16 cellular contexts compared by ENCODE assay signal in genomic region chr5:102154291-102154690, GRCh38.
DNase-seq lines count a peak whose midpoint lies in the region; ATAC-seq and TF ChIP-seq lines count a peak whose summit lies in the region.
"Had no signal": no experiment of that assay in that cellular context is flagged by ENCODE, and none has a peak within 500 bp of the region (broad histone marks: within the 10 kb centered on the region; RNA-seq: fewer than 3 reads in every experiment).

No MANE protein-coding gene starts in this region.

- peaks cover 42% of the 10 kb centered on the region; the same call in 1 of the 2 replicates for H3K79me2 ChIP-seq in Loucy (ENCODE audit: insufficient read depth, low read length)

- no peak for TF ChIP-seq CTCF in AG04450 (IDR thresholded peaks at IDR 0.05; ENCODE audit: low read depth, low read length)
- TF ChIP-seq CTCF in Loucy (conservative IDR thresholded peaks at IDR 0.05; ENCODE audit: low read length), result no peak
- no peak for TF ChIP-seq CTCF in fibroblast of the aortic adventitia (IDR thresholded peaks at IDR 0.05; ENCODE audit: insufficient read depth, low read length)
- TF ChIP-seq CTCF in brain microvascular endothelial cell (IDR thresholded peaks at IDR 0.05; ENCODE audit: low read depth, low read length, missing control alignments), result no peak
- TF ChIP-seq CTCF in heart right ventricle (IDR thresholded peaks at IDR 0.05), result no peak

- H3K27ac ChIP-seq in AG04450 (ENCODE audit: low read depth, low read length) (no peak overlapping the region), brain microvascular endothelial cell (no peak overlapping the region), heart right ventricle (no peak overlapping the region)

- peak overlapping the region; percentile 86; the same call in 1 of the 2 replicates for H2AFZ ChIP-seq in Loucy (ENCODE audit: low read length)

- H3F3A ChIP-seq in Loucy (ENCODE audit: low read depth), result no peaks in the 10 kb centered on the region; the same call in 1 of the 2 replicates

- intact Hi-C loops in heart right ventricle (cut with DNase I), result no loop called here

- H3K36me3 ChIP-seq in Loucy (ENCODE audit: insufficient read depth, low read length), result no peaks in the 10 kb centered on the region
- H3K36me3 ChIP-seq in brain microvascular endothelial cell (replicated peaks), result no peaks in the 10 kb centered on the region
- no peaks in the 10 kb centered on the region for H3K36me3 ChIP-seq in heart right ventricle

- H3K9ac ChIP-seq in Loucy (ENCODE audit: low read depth, low read length, poor library complexity, severe bottlenecking), result peak overlapping the region; percentile 68
- H3K9ac ChIP-seq: SK-N-SH had no signal

- H3K27me3 ChIP-seq in AG04450 (ENCODE audit: control insufficient read depth, insufficient read depth, low read length) (no peaks in the 10 kb centered on the region), Loucy (ENCODE audit: insufficient read depth, low read length, poor library complexity, severe bottlenecking) (no peaks in the 10 kb centered on the region), brain microvascular endothelial cell (replicated peaks) (no peaks in the 10 kb centered on the region), heart right ventricle (no peaks in the 10 kb centered on the region)
- H3K27me3 ChIP-seq: testis had no signal

- ATAC-seq in GM21717 (IDR thresholded peaks at IDR 0.05; ENCODE audit: unreplicated experiment), result no peak
- ATAC-seq in heart right ventricle, result no peak
- ATAC-seq: left lobe of liver, Panc1 had no signal

- CTCF ChIA-PET in AG04450 (lab: Charles Lee), result interaction anchor here (1.9 kb wide), 1 partner anchor 213 kb away, joined by 6 read pairs; no protein-coding TSS in a partner anchor

- H4K20me1 ChIP-seq in Loucy (ENCODE audit: insufficient read depth, low read length, poor library complexity, severe bottlenecking), result peaks cover 3% of the 10 kb centered on the region

- 95 to 98% methylated on average over 2 of the region's 2 CpGs for WGBS in heart right ventricle, 2 donors

- peak overlapping the region; percentile 74 for H3K4me2 ChIP-seq in Loucy (ENCODE audit: low read depth, low read length, poor library complexity, severe bottlenecking)
- H3K4me2 ChIP-seq: SK-N-SH had no signal

- H3K4me1 ChIP-seq in Loucy (ENCODE audit: insufficient read depth, low read length, poor library complexity, severe bottlenecking) (peaks cover 26% of the 10 kb centered on the region), heart right ventricle (no peaks in the 10 kb centered on the region)
- H3K4me1 ChIP-seq: testis had no signal

- POLR2A ChIA-PET in AG04450 (lab: Yijun Ruan, JAX), result no interaction called here

- peak overlapping the region; percentile 39 for H3K4me3 ChIP-seq in AG04450 (ENCODE audit: low read depth, low read length)
- H3K4me3 ChIP-seq in Loucy (ENCODE audit: low read length, poor library complexity, severe bottlenecking), result peak overlapping the region; percentile 74
- H3K4me3 ChIP-seq in fibroblast of the aortic adventitia (ENCODE audit: low read depth, low read length), result peak overlapping the region; percentile 47
- H3K4me3 ChIP-seq in brain microvascular endothelial cell (ENCODE audit: low read depth, low read length), result no peak overlapping the region
- H3K4me3 ChIP-seq in heart right ventricle, result peak overlapping the region in 3 of 10 donors; percentile 32 to 41 (median 36)

- no peaks in the 10 kb centered on the region for H3K9me2 ChIP-seq in Loucy (replicated peaks; ENCODE audit: low read depth, low read length)
- H3K9me2 ChIP-seq: SK-N-SH had no signal

- H3K9me3 ChIP-seq in AG04450 (ENCODE audit: control insufficient read depth, insufficient read depth, low read length) (peaks cover 7% of the 10 kb centered on the region), Loucy (ENCODE audit: insufficient read depth, low read depth, low read length) (no peaks in the 10 kb centered on the region), heart right ventricle (peaks cover 0 to 11% (median 0%) of the 10 kb centered on the region in 11 donors)
- H3K9me3 ChIP-seq: SK-N-SH, testis had no signal

- DNase-seq in AG04450 (ENCODE audit: low read depth, low spot score) (no peak), ELF-1 (ENCODE audit: low read depth, low spot score) (peak; percentile 15), fibroblast of the aortic adventitia (ENCODE audit: low read depth) (peak; percentile 2), brain microvascular endothelial cell (no peak), heart right ventricle (no peak), NCI-H2081 treated with DMSO at 0.1 percent for 48 hours (lab: John Stamatoyannopoulos, UW) (no peak)
- DNase-seq: activated effector memory CD4-positive, alpha-beta T cell treated with Interleukin-2 at 50 U/mL for 16 hours; foreskin melanocyte; GOT3; NCI-H1417 treated with DMSO at 0.1 percent for 48 hours; SK-N-SH had no signal

- in situ Hi-C loops in brain microvascular endothelial cell (cut with HindIII; ENCODE audit: low pct_ligation_motif_present, low sequenced_read_pairs), result no loop called here

Comparison
In these comparisons a context has a peak if more than half of its experiments do, and no peak if none do; other contexts are left out.
1. DNase-seq: peak in ELF-1 (single experiment) and fibroblast of the aortic adventitia (single experiment); none in AG04450 (single experiment), brain microvascular endothelial cell (single experiment), heart right ventricle (0 of 2) and NCI-H2081 treated with DMSO at 0.1 percent for 48 hours (single experiment).